1 cellular context compared by ENCODE assay signal in the genomic region with DNA sequence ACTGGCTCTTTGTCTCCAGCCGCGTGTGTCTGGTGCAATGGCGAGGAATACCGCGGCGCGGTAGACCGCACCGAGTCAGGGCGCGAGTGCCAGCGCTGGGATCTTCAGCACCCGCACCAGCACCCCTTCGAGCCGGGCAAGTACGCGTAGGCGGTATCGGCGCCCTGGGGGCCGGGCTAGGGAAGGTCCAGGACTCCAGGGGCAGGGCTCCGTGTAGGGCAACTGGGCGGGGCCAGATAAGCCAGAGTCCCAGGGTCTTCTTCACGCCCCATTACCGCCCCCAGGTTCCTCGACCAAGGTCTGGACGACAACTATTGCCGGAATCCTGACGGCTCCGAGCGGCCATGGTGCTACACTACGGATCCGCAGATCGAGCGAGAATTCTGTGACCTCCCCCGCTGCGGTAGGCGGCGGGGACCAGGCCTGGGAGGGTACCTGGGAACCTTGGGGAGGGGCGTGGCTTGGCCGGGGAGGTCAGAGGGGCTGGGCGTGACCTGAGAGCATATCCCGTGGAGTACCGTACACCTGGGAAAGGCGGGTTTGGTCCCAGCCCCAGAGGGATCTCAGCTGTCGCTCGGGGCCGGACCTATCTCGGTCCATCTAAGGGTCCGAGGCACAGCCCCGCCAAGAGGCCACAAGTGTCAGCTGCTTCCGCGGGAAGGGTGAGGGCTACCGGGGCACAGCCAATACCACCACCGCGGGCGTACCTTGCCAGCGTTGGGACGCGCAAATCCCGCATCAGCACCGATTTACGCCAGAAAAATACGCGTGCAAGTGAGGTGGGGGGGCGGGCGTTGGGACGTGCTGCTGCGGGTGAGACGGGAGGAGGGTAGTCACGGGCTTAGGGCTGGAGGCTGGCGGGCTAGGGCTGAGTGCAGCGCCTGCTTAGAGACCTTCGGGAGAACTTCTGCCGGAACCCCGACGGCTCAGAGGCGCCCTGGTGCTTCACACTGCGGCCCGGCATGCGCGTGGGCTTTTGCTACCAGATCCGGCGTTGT.
TF ChIP-seq lines count a peak whose summit lies in the region.

No MANE protein-coding gene starts in this region.

TF ChIP-seq in K562, 482 proteins besides CTCF, POLR2A, EP300 and RAD21:
- TF ChIP-seq, protein P1, sequence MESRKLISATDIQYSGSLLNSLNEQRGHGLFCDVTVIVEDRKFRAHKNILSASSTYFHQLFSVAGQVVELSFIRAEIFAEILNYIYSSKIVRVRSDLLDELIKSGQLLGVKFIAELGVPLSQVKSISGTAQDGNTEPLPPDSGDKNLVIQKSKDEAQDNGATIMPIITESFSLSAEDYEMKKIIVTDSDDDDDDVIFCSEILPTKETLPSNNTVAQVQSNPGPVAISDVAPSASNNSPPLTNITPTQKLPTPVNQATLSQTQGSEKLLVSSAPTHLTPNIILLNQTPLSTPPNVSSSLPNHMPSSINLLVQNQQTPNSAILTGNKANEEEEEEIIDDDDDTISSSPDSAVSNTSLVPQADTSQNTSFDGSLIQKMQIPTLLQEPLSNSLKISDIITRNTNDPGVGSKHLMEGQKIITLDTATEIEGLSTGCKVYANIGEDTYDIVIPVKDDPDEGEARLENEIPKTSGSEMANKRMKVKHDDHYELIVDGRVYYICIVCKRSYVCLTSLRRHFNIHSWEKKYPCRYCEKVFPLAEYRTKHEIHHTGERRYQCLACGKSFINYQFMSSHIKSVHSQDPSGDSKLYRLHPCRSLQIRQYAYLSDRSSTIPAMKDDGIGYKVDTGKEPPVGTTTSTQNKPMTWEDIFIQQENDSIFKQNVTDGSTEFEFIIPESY (CRISPR knock-in tag; IDR thresholded peaks at IDR 0.05), result peak; percentile 55
